Comparison of ENCODE assay signal across 8 cellular contexts in genomic region chr2:39124770-39125075, GRCh38. TPM values are rescaled to one million over a fixed set of nuclear protein-coding genes. Genes with fewer than 3 reads are reported as not detected.
DNase-seq lines count a peak whose midpoint lies in the region; ATAC-seq and TF ChIP-seq lines count a peak whose summit lies in the region.

No MANE protein-coding gene starts in this region.

- peak overlapping the region; percentile 83 for H3K4me3 Mint-ChIP-seq in GM23338
- peak overlapping the region; percentile 85 to 99 (median 94) for H3K4me3 Mint-ChIP-seq in naive thymus-derived CD8-positive, alpha-beta T cell

- no peaks in the 10 kb centered on the region for H3K9me3 ChIP-seq in SK-N-MC (ENCODE audit: low read depth, low read length)

- H3K36me3 Mint-ChIP-seq in GM23338 (ENCODE audit: low read depth): no peaks in the 10 kb centered on the region; the same call in 2 of the 3 replicates
- no peaks in the 10 kb centered on the region for H3K36me3 Mint-ChIP-seq in naive thymus-derived CD8-positive, alpha-beta T cell

- H3K4me3 ChIP-seq in GM23338 (peak overlapping the region; percentile 68), SK-N-MC (peak overlapping the region; percentile 91)

- no peaks in the 10 kb centered on the region; the same call in 2 of the 3 replicates for H3K9me3 Mint-ChIP-seq in GM23338
- H3K9me3 Mint-ChIP-seq in naive thymus-derived CD8-positive, alpha-beta T cell: no peaks in the 10 kb centered on the region

- H3K79me2 ChIP-seq in GM23338 (replicated peaks; ENCODE audit: insufficient read depth): peaks cover 14% of the 10 kb centered on the region

- H3K27ac Mint-ChIP-seq in GM23338: peak overlapping the region; percentile 93
- peak overlapping the region; percentile 89 to 99 (median 95) for H3K27ac Mint-ChIP-seq in naive thymus-derived CD8-positive, alpha-beta T cell

- no peaks in the 10 kb centered on the region for H3K27me3 ChIP-seq in GM23338 (ENCODE audit: insufficient read depth)

- H2AFZ ChIP-seq in GM23338: peak overlapping the region; percentile 93

- peaks cover 23% of the 10 kb centered on the region for H3F3A ChIP-seq in GM23338 (replicated peaks; ENCODE audit: low read depth)

- peaks cover 22% of the 10 kb centered on the region for H3K4me1 ChIP-seq in GM23338 (ENCODE audit: insufficient read depth)

- no peaks in the 10 kb centered on the region for H3K9me2 ChIP-seq in GM23338 (ENCODE audit: insufficient read depth)

- H3K9ac ChIP-seq in SK-N-MC (ENCODE audit: insufficient read length): peak overlapping the region; percentile 84

- POLR2A ChIA-PET in naive thymus-derived CD8-positive, alpha-beta T cell (lab: Charles Lee): interaction anchor here (0.6 to 2.3 kb wide), 18 partner anchors 9 to 374 kb away, joined by 3 to 28 read pairs (median 5); partner anchors contain the start of gene SRSF7

- peak overlapping the region; percentile 91 for H3K4me2 ChIP-seq in GM23338

- H4K20me1 ChIP-seq in GM23338 (replicated peaks; ENCODE audit: insufficient read depth): no peaks in the 10 kb centered on the region

- TF ChIP-seq CTCF in GM23338 (conservative IDR thresholded peaks at IDR 0.05; ENCODE audit: low read depth in 2 of 2): no peak; a peak in 1 of 4 replicates
- TF ChIP-seq CTCF in GM20000 (IDR thresholded peaks at IDR 0.05; ENCODE audit: extremely low read depth, missing control alignments): no peak

- peaks cover 21% of the 10 kb centered on the region for H3K4me1 Mint-ChIP-seq in GM23338
- H3K4me1 Mint-ChIP-seq in naive thymus-derived CD8-positive, alpha-beta T cell: peaks cover 14 to 71% (median 53%) of the 10 kb centered on the region in 4 donors

- ATAC-seq in GM23338: peak; percentile 3
- peak; percentile 15 to 22 for ATAC-seq in naive thymus-derived CD8-positive, alpha-beta T cell

- DNase-seq in GM23338 (ENCODE audit: low spot score): no peak
- DNase-seq in SK-N-MC (ENCODE audit: low read depth, low spot score): no peak
- peak; percentile 15 for DNase-seq in effector CD8-positive, alpha-beta T cell (lab: John Stamatoyannopoulos, UW)
- peak in 4 of 10 donors; percentile 7 to 33 (median 22) for DNase-seq in naive thymus-derived CD8-positive, alpha-beta T cell
- DNase-seq in dedifferentiated amniotic fluid mesenchymal stem cell (ENCODE audit: extremely low spot score): no peak
- no peak for DNase-seq in GM20000 (ENCODE audit: low spot score)
- DNase-seq in DMS153 treated with DMSO at 0.1 percent for 48 hours (lab: John Stamatoyannopoulos, UW; ENCODE audit: unreplicated experiment): no peak
- no peak for DNase-seq in iPS-NIHi11 (ENCODE audit: low spot score)

- no peaks in the 10 kb centered on the region for H3K36me3 ChIP-seq in GM23338 (ENCODE audit: insufficient read depth)
- H3K36me3 ChIP-seq in SK-N-MC (ENCODE audit: insufficient read depth, low read length): no peaks in the 10 kb centered on the region

- peaks cover 10% of the 10 kb centered on the region for H3K27me3 Mint-ChIP-seq in GM23338 (ENCODE audit: insufficient read depth, low read depth, poor library complexity)
- no peaks in the 10 kb centered on the region for H3K27me3 Mint-ChIP-seq in naive thymus-derived CD8-positive, alpha-beta T cell

- H3K27ac ChIP-seq in GM23338 (ENCODE audit: low read depth) (peak overlapping the region; percentile 95), SK-N-MC (peak overlapping the region; percentile 83)

TF ChIP-seq in GM23338, 12 proteins besides CTCF, POLR2A, EP300 and RAD21 (continues in another document):
- TF ChIP-seq, protein P1, sequence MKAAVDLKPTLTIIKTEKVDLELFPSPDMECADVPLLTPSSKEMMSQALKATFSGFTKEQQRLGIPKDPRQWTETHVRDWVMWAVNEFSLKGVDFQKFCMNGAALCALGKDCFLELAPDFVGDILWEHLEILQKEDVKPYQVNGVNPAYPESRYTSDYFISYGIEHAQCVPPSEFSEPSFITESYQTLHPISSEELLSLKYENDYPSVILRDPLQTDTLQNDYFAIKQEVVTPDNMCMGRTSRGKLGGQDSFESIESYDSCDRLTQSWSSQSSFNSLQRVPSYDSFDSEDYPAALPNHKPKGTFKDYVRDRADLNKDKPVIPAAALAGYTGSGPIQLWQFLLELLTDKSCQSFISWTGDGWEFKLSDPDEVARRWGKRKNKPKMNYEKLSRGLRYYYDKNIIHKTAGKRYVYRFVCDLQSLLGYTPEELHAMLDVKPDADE (IDR thresholded peaks at IDR 0.05): no peak
- TF ChIP-seq ZNF114 (CRISPR knock-in tag; IDR thresholded peaks at IDR 0.05) (no peak), NANOG (IDR thresholded peaks at IDR 0.05; ENCODE audit: borderline replicate concordance) (no peak), EZH2 (IDR thresholded peaks at IDR 0.05; ENCODE audit: low read depth, unreplicated experiment) (no peak), JUNB (IDR thresholded peaks at IDR 0.05; ENCODE audit: unreplicated experiment) (no peak), STAT1 (IDR thresholded peaks at IDR 0.05; ENCODE audit: unreplicated experiment) (no peak), POLR2AphosphoS5 (IDR thresholded peaks at IDR 0.05; ENCODE audit: low read depth) (no peak), EZH2phosphoT487 (IDR thresholded peaks at IDR 0.05; ENCODE audit: unreplicated experiment) (no peak)
- TF ChIP-seq, protein P2, sequence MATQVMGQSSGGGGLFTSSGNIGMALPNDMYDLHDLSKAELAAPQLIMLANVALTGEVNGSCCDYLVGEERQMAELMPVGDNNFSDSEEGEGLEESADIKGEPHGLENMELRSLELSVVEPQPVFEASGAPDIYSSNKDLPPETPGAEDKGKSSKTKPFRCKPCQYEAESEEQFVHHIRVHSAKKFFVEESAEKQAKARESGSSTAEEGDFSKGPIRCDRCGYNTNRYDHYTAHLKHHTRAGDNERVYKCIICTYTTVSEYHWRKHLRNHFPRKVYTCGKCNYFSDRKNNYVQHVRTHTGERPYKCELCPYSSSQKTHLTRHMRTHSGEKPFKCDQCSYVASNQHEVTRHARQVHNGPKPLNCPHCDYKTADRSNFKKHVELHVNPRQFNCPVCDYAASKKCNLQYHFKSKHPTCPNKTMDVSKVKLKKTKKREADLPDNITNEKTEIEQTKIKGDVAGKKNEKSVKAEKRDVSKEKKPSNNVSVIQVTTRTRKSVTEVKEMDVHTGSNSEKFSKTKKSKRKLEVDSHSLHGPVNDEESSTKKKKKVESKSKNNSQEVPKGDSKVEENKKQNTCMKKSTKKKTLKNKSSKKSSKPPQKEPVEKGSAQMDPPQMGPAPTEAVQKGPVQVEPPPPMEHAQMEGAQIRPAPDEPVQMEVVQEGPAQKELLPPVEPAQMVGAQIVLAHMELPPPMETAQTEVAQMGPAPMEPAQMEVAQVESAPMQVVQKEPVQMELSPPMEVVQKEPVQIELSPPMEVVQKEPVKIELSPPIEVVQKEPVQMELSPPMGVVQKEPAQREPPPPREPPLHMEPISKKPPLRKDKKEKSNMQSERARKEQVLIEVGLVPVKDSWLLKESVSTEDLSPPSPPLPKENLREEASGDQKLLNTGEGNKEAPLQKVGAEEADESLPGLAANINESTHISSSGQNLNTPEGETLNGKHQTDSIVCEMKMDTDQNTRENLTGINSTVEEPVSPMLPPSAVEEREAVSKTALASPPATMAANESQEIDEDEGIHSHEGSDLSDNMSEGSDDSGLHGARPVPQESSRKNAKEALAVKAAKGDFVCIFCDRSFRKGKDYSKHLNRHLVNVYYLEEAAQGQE (IDR thresholded peaks at IDR 0.05; ENCODE audit: unreplicated experiment): no peak

RNA-seq across cellular contexts. Expression of gene SOS1, which starts 3.9 kb away (rescaled TPM):
- total RNA-seq in GM23338 (2014; rRNA removed; shearing (Covaris generic)): 21.9 and 25.2 TPM in 2 replicates
- polyA plus RNA-seq in GM23338 (2016; fragmentation: Nextera tagmentation; extraction: Ambion mirVana): 13.4 and 14.2 TPM in 2 replicates
- 10 to 100 TPM; 42.9 to 51.6 TPM for total RNA-seq in naive thymus-derived CD8-positive, alpha-beta T cell
- polyA plus RNA-seq in naive thymus-derived CD8-positive, alpha-beta T cell: 10 to 100 TPM; 10.6 to 13.7 (median 11.7) TPM
